Comparison of ENCODE assay signal across 8 cellular contexts in the genomic region with DNA sequence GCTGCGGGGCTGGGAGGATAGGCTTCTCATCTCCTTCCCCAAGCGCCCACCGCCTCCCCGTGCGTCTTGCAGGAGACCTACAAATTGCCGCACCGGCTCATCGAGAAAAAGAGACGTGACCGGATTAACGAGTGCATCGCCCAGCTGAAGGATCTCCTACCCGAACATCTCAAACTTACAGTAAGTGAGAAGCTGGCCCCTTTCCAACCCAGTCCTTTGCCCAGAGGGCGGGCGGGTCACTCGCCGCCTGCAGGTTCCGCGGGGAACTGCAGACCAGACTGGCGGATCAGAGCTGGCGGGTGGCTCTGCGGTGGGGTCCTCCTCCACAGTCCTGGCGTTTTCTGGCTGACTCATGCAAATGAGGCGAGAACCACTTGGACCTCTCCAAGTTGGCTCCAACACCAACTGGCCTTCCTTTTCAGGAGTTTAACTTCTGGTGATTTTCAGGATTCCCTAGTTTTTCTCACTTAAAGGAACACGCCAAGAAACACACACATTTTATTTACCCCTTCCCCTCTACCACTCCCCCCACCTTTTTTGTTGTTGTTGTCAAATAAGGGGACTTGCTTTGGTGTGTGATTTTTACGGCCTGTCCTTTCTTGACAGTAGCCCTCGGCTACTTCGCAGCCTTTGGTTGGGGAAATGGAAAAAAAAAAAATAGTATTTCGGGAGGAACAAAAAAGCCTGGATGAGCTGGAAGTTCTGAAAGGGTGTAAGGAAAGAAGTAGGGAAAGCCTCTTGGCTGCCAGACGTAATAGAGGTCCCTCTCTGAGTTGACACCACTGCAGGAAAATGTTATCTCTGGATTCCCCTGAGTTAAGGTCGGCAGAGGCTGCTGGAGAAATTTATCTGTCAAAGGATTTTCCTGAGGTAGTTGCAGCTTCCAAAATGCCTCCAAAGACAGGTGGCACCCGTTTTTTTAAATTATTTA. TPM values are rescaled to one million over a fixed set of nuclear protein-coding genes. Genes with fewer than 3 reads are reported as not detected.
DNase-seq lines count a peak whose midpoint lies in the region; ATAC-seq, FAIRE-seq and TF ChIP-seq lines count a peak whose summit lies in the region.

No MANE protein-coding gene starts in this region.

- peak; percentile 18; the same call in 1 of the 2 replicates for TF ChIP-seq POLR2A in GM12891 (IDR thresholded peaks at IDR 0.05; ENCODE audit: low read depth, low read length)

- peak overlapping the region; percentile 15 for H3K4me3 ChIP-seq in OCI-LY7 (ENCODE audit: low read depth, low read length, poor library complexity, severe bottlenecking)
- peak overlapping the region; percentile 99 for H3K4me3 ChIP-seq in epithelial cell of esophagus (ENCODE audit: low read length)
- peak overlapping the region; percentile 73 for H3K4me3 ChIP-seq in mucosa of descending colon

- intact Hi-C loops in OCI-LY7 (cut with micrococcal nuclease; ENCODE audit: unreplicated experiment) (loop anchor here (5.0 kb wide), 1 partner anchor 77 kb away; no protein-coding TSS in a partner anchor), mucosa of descending colon (cut with DNase I, micrococcal nuclease) (no loop called here)

- BruUV-seq in OCI-LY7 (replicated peaks; lab: Mats Ljungman, UMichigan): no TSS peak

- H3K4me2 ChIP-seq in OCI-LY7 (ENCODE audit: low read length): peak overlapping the region; percentile 44; the same call in 1 of the 2 replicates

- H3K9me2 ChIP-seq in OCI-LY7 (ENCODE audit: insufficient read depth, low read length): no peaks in the 10 kb centered on the region

- peak; percentile 52 for DNase-seq in GM12891 (ENCODE audit: insufficient read length, low spot score)
- DNase-seq in OCI-LY7 (ENCODE audit: low spot score): peak; percentile 67
- DNase-seq in activated T-cell treated with anti-CD3 and anti-CD28 coated beads for 4 hours: peak; percentile 88
- DNase-seq in epithelial cell of esophagus (ENCODE audit: low read depth): peak; percentile 86
- DNase-seq in mucosa of descending colon: peak; percentile 92 to 99 (median 96)
- peak; percentile 85 to 93 for DNase-seq in stimulated activated CD8-positive, alpha-beta memory T cell treated with anti-CD3 and anti-CD28 coated beads, Interleukin-2, amount 100 ng/mL, for 48 hours (ENCODE audit: low read depth in 2 of 2)

- ATAC-seq in HG03442 (IDR thresholded peaks at IDR 0.05; ENCODE audit: unreplicated experiment) (peak; percentile 12), mucosa of descending colon (peak; percentile 42), GM21786 (IDR thresholded peaks at IDR 0.05; ENCODE audit: unreplicated experiment) (no peak)

- no peak overlapping the region for H3K27ac ChIP-seq in OCI-LY7 (ENCODE audit: low read depth, low read length, poor library complexity, severe bottlenecking)

- TF ChIP-seq CTCF in OCI-LY7 (conservative IDR thresholded peaks at IDR 0.05; ENCODE audit: low read length): peak; percentile 87
- TF ChIP-seq CTCF in epithelial cell of esophagus (IDR thresholded peaks at IDR 0.05; ENCODE audit: insufficient read depth, low read depth, low read length, missing control alignments): peak; percentile 95
- peak; percentile 98 for TF ChIP-seq CTCF in mucosa of descending colon (IDR thresholded peaks at IDR 0.05)

- H4K20me1 ChIP-seq in OCI-LY7 (ENCODE audit: insufficient read depth, low read length): no peaks in the 10 kb centered on the region

- H3K4me1 ChIP-seq in OCI-LY7 (ENCODE audit: insufficient read depth, low read length, poor library complexity, severe bottlenecking) (peaks cover 33% of the 10 kb centered on the region), mucosa of descending colon (ENCODE audit: low read depth) (peaks cover 38% of the 10 kb centered on the region)

- H2AFZ ChIP-seq in OCI-LY7 (ENCODE audit: low read length): no peak overlapping the region

- CTCF ChIA-PET in OCI-LY7 (lab: Charles Lee; ENCODE audit: unreplicated experiment): no interaction called here

- peak; percentile 67 for FAIRE-seq in GM12891 (lab: Jason Lieb, UNC)

- H3K9me3 ChIP-seq in OCI-LY7 (ENCODE audit: low read length) (no peaks in the 10 kb centered on the region), mucosa of descending colon (no peaks in the 10 kb centered on the region)

- POLR2A ChIA-PET in OCI-LY7 (lab: Charles Lee): interaction anchor here (0.6 kb wide), 2 partner anchors 8 to 564 kb away, joined by 4 read pairs; no protein-coding TSS in a partner anchor

- no peaks in the 10 kb centered on the region for H3K36me3 ChIP-seq in OCI-LY7 (ENCODE audit: insufficient read depth, low read length)
- no peaks in the 10 kb centered on the region for H3K36me3 ChIP-seq in mucosa of descending colon (ENCODE audit: low read depth)

- H3K79me2 ChIP-seq in OCI-LY7 (ENCODE audit: insufficient read depth, low read depth, low read length): no peaks in the 10 kb centered on the region

TF ChIP-seq in GM12891, 5 proteins besides CTCF, POLR2A, EP300 and RAD21:
- peak; percentile 44; the same call in 1 of the 2 replicates for TF ChIP-seq TAF1 (IDR thresholded peaks at IDR 0.05; ENCODE audit: low read depth, low read length)
- TF ChIP-seq POU2F2 (IDR thresholded peaks at IDR 0.05; ENCODE audit: low read depth, low read length): peak; percentile 86
- TF ChIP-seq PAX5 (IDR thresholded peaks at IDR 0.05; ENCODE audit: insufficient read depth, low read length, severe bottlenecking): no peak
- TF ChIP-seq POLR2AphosphoS5 (IDR thresholded peaks at IDR 0.05; ENCODE audit: low read depth, low read length): peak; percentile 59; the same call in 1 of the 2 replicates
- TF ChIP-seq SPI1 (IDR thresholded peaks at IDR 0.05; ENCODE audit: low read depth, low read length): no peak

RNA-seq across cellular contexts. Expression of gene BHLHE40, which starts 1.3 kb away (rescaled TPM):
- 101 TPM for polyA plus RNA-seq in GM12891 (2012; ENCODE audit: low read depth, missing spikeins)
- total RNA-seq in OCI-LY7 (2014; rRNA removed; shearing (Covaris generic)): 0.05 and 0.35 TPM in 2 replicates
- total RNA-seq in OCI-LY7 (2022): 0.11 TPM in 1 of 2 replicates, not detected in the other
- 10 to 100 TPM; 40.2 to 45.5 (median 42.9) TPM for total RNA-seq in mucosa of descending colon

Comparison
In these comparisons a context has a peak if more than half of its experiments do, and no peak if none do; other contexts are left out.
1. H3K4me3 ChIP-seq: peak in every context shown above with its lines; median percentile 99 in epithelial cell of esophagus; 73 in mucosa of descending colon; 15 in OCI-LY7.
2. RNA of gene BHLHE40, which starts 1.3 kb away (total RNA-seq): 40.2 to 45.5 TPM in mucosa of descending colon; 0.05 to 0.35 TPM in OCI-LY7; every median in the first group is over 10 times any median in the second.
3. Peak in every context shown above with its lines, with median percentiles within 50 percentile points of each other: DNase-seq and CTCF ChIP-seq.